8 cellular contexts compared by ENCODE assay signal in the genomic region with DNA sequence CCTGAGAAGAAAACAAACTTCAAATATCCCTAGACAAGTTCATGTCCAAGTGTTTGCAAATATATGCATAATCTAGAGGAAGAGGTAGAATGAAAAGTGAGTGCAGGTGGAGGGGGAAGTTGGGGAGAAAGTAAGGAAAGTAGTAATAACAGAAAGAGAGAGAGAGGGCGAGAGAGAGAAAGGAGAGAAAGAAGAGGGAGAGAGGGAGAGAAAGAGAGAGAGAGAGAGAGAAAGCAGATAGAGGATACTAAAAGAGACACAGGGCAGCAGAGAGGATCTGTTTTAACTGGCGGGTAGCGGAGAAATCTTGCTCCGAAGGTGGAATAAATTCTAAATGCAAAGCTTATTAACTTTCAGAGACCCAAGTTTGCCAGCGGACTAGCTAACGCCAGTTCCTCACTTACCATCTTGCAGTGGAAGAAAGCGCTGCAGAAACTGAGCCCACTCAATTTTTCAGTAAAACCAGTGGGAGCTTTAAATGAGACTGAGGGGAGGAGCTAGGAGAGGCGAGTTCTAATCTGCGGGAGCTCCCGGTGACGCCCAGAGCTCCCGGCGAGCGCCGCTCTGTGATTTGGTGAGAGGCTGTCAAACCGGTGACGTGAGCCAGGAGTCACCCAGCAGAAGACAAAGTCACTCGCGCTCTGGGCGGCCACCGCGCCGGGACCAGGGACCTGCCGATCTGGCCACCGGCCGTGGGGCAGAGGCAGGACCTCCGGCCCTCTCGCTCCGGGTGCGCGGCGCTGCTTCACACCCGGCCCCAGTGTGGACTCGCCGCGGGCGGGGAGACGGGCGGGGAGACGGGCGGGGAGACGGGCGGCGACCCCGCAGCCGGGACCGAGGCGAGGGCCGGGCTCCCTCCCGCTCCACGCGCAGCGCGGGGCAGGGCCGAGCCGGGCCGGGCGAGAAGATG. TPM values are rescaled to one million over a fixed set of nuclear protein-coding genes. Genes with fewer than 3 reads are reported as not detected.
DNase-seq lines count a peak whose midpoint lies in the region; ATAC-seq and TF ChIP-seq lines count a peak whose summit lies in the region.

A gene with protein sequence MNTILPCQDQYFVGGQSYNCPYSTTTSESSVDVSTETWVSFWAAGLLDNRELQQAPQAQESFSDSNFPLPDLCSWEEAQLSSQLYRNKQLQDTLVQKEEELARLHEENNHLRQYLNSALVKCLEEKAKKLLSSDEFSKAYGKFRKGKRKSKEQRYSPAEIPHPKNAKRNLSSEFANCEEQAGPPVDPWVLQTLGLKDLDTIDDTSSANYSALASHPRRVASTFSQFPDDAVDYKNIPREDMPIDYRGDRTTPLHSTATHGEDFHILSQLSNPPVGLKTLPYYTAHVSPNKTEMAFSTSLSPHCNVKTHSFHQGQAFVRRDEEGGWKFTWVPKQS (minus strand): TSS at position 486 of the 910 bp plus-strand sequence. CDS start 79 bp downstream, at position 407.

- no peak for TF ChIP-seq CTCF in endothelial cell (IDR thresholded peaks at IDR 0.05; ENCODE audit: unreplicated experiment)

- H3K4me1 Mint-ChIP-seq in endothelial cell (ENCODE audit: unreplicated experiment), result no peaks in the 10 kb centered on the region

- no peaks in the 10 kb centered on the region for H3K9me3 ChIP-seq in HUES6 (ENCODE audit: control insufficient read depth, insufficient read depth, low read depth, low read length)

- H3K9ac ChIP-seq in HUES6 (ENCODE audit: low read length), result peak within 1 kb of the TSS; percentile 32

- H3K4me1 ChIP-seq in HUES6 (ENCODE audit: control insufficient read depth, insufficient read depth, low read length), result no peaks in the 10 kb centered on the region

- H3K36me3 Mint-ChIP-seq in endothelial cell (ENCODE audit: low read depth, unreplicated experiment), result no peaks in the 10 kb centered on the region

- no peaks in the 10 kb centered on the region for H3K9me3 Mint-ChIP-seq in endothelial cell (ENCODE audit: unreplicated experiment)

- peak within 1 kb of the TSS; percentile 95 for H3K4me3 Mint-ChIP-seq in endothelial cell (ENCODE audit: unreplicated experiment)

- in situ Hi-C loops in G401 (cut with HindIII; ENCODE audit: low sequenced_read_pairs), result no loop called here

- H3K27me3 Mint-ChIP-seq in endothelial cell (ENCODE audit: unreplicated experiment), result peaks cover 2% of the 10 kb centered on the region

- H3K27me3 ChIP-seq in HUES6 (ENCODE audit: control insufficient read depth, insufficient read depth, low read length), result peaks cover 62% of the 10 kb centered on the region

- H3K27ac ChIP-seq in HUES6 (ENCODE audit: low read depth, low read length), result no peak within 1 kb of the TSS

- ATAC-seq in GM21576 (IDR thresholded peaks at IDR 0.05; ENCODE audit: unreplicated experiment), result peak; percentile 79
- peak; percentile 78 to 81 for ATAC-seq in activated CD4-positive, CD25-positive, alpha-beta regulatory T cell treated with anti-CD3 and anti-CD28 coated beads, Interleukin-2, amount 50 U/mL, for 24 hours

- DNase-seq in G401 (ENCODE audit: low spot score) (peak; percentile 23), endothelial cell (ENCODE audit: low spot score) (peak; percentile 79), medulla oblongata (ENCODE audit: extremely low spot score) (peak; percentile 84), DMS79 (lab: John Stamatoyannopoulos, UW) (no peak)
- DNase-seq in stimulated activated CD4-positive, alpha-beta T cell treated with anti-CD3 and anti-CD28 coated beads, TNF-alpha, amount 100 ng/mL, for 24 hours (ENCODE audit: low read depth in 3 of 3), result peak in 2 of 3 experiments; percentile 13 to 50

- H3K27ac Mint-ChIP-seq in endothelial cell (ENCODE audit: unreplicated experiment), result no peak within 1 kb of the TSS

- H3K36me3 ChIP-seq in HUES6 (ENCODE audit: control insufficient read depth, insufficient read depth, low read length), result no peaks in the 10 kb centered on the region

- peak within 1 kb of the TSS; percentile 97 for H3K4me3 ChIP-seq in HUES6 (ENCODE audit: low read depth, low read length)

RNA-seq across cellular contexts. Expression of the gene that starts here (rescaled TPM):
- total RNA-seq in G401 (2014; rRNA removed; shearing (Covaris generic)), result 0.03 and 0.55 TPM in 2 replicates
- not detected for total RNA-seq in endothelial cell (ENCODE audit: unreplicated experiment)

Comparison
In these comparisons a context has a peak if more than half of its experiments do, and no peak if none do; other contexts are left out.
1. Peak in DNase-seq in G401; RNA of the gene not detected or under 1 TPM.
2. Peak in DNase-seq in endothelial cell; RNA of the gene not detected or under 1 TPM.